1 cellular context compared by ENCODE assay signal in the genomic region with DNA sequence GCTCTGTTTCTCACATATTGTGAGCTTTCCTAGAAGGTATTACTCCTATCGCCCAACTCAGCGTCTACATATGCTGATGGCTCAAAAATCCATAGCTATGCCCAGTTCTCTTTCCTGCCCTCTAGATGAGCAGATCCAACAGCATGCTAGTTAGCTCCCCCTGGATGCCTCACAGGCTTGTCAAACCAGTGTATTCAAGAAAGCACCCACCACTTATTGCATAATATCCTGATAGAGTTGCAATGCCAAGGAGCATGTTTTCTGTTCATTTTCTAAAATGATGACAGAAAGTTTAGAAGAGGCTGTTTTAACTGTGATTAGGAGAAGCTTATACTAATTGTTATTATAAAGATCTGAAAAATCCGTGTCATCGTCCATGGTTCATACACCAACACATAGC.
TF ChIP-seq lines count a peak whose summit lies in the region.

No MANE protein-coding gene starts in this region.

TF ChIP-seq in K562, 482 proteins besides CTCF, POLR2A, EP300 and RAD21 (continued from another document):
- 0 out of 2 replicates have a peak, but pooled peaks have one; percentile 34 for TF ChIP-seq ZNF592 (IDR thresholded peaks at IDR 0.05)
- no peak for TF ChIP-seq PTTG1 (tag; IDR thresholded peaks at IDR 0.05; ENCODE audit: low read depth)
- no peak for TF ChIP-seq ZBTB7A (IDR thresholded peaks at IDR 0.05; ENCODE audit: borderline replicate concordance, control insufficient read depth, low read depth, low read length)
- no peak for TF ChIP-seq ZNF518B (CRISPR knock-in tag; IDR thresholded peaks at IDR 0.05)
- TF ChIP-seq LARP7 (IDR thresholded peaks at IDR 0.05): no peak
- no peak for TF ChIP-seq HNRNPLL (IDR thresholded peaks at IDR 0.05; ENCODE audit: low read depth, low read length, poor library complexity, severe bottlenecking)
- peak; percentile 82 for TF ChIP-seq CEBPG (CRISPR knock-in tag; IDR thresholded peaks at IDR 0.05)
- TF ChIP-seq CEBPG (tag; conservative IDR thresholded peaks at IDR 0.05 in 1 of 2, IDR thresholded peaks at IDR 0.05 in 1 of 2): peak; percentile 70 to 91
- no peak for TF ChIP-seq BRCA1 (IDR thresholded peaks at IDR 0.05)
- no peak for TF ChIP-seq BRCA1 (CRISPR knock-in tag; IDR thresholded peaks at IDR 0.05)
- TF ChIP-seq HDAC8 (tag; IDR thresholded peaks at IDR 0.05): no peak
- TF ChIP-seq CEBPB (tag; IDR thresholded peaks at IDR 0.05): peak; percentile 94
- TF ChIP-seq PRMT5 (CRISPR knock-in tag; IDR thresholded peaks at IDR 0.05): no peak
- TF ChIP-seq SRSF1 (IDR thresholded peaks at IDR 0.05; ENCODE audit: low read depth, low read length): no peak
- no peak for TF ChIP-seq XRCC5 (IDR thresholded peaks at IDR 0.05; ENCODE audit: low read depth, low read length)
- TF ChIP-seq, protein P1, sequence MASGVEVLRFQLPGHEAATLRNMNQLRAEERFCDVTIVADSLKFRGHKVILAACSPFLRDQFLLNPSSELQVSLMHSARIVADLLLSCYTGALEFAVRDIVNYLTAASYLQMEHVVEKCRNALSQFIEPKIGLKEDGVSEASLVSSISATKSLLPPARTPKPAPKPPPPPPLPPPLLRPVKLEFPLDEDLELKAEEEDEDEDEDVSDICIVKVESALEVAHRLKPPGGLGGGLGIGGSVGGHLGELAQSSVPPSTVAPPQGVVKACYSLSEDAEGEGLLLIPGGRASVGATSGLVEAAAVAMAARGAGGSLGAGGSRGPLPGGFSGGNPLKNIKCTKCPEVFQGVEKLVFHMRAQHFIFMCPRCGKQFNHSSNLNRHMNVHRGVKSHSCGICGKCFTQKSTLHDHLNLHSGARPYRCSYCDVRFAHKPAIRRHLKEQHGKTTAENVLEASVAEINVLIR (CRISPR knock-in tag; IDR thresholded peaks at IDR 0.05): no peak
- no peak for TF ChIP-seq LEF1 (IDR thresholded peaks at IDR 0.05)
- TF ChIP-seq ZNF431 (CRISPR knock-in tag; IDR thresholded peaks at IDR 0.05): no peak
- TF ChIP-seq ZNF780A (CRISPR knock-in tag; IDR thresholded peaks at IDR 0.05): no peak
